Comparison of ENCODE assay signal across 1 cellular context in genomic region chr1:98661544-98662353, GRCh38.
TF ChIP-seq lines count a peak whose summit lies in the region.

Gene SNX7 (plus strand): TSS chr1:98661721. CDS start chr1:98661732, 11 bp downstream.

TF ChIP-seq in HepG2, 621 proteins besides CTCF, POLR2A, EP300 and RAD21 (continued from another document and continues in another):
- no peak for TF ChIP-seq SNAPC4 (CRISPR knock-in tag; IDR thresholded peaks at IDR 0.05)
- TF ChIP-seq GABPB1 (CRISPR knock-in tag; IDR thresholded peaks at IDR 0.05): peak; percentile 78
- TF ChIP-seq ZNF543 (CRISPR knock-in tag; IDR thresholded peaks at IDR 0.05): no peak
- TF ChIP-seq EZH2 (conservative IDR thresholded peaks at IDR 0.05; ENCODE audit: low read depth, low read length): no peak
- no peak for TF ChIP-seq ZNF616 (CRISPR knock-in tag; IDR thresholded peaks at IDR 0.05; ENCODE audit: low read depth)
- TF ChIP-seq REST (IDR thresholded peaks at IDR 0.05; ENCODE audit: borderline replicate concordance in 1 of 2, low read depth in 1 of 2, low read length in 2 of 2): no peak; a peak in 1 of 4 replicates
- peak; percentile 41; the same call in 1 of the 2 replicates for TF ChIP-seq ZSCAN25 (CRISPR knock-in tag; IDR thresholded peaks at IDR 0.05)
- no peak for TF ChIP-seq CREBL2 (CRISPR knock-in tag; IDR thresholded peaks at IDR 0.05; ENCODE audit: borderline replicate concordance)
- no peak for TF ChIP-seq RARG (CRISPR knock-in tag; IDR thresholded peaks at IDR 0.05; ENCODE audit: low read depth)
- peak; percentile 35; the same call in 1 of the 2 replicates for TF ChIP-seq BCL3 (CRISPR knock-in tag; IDR thresholded peaks at IDR 0.05)
- TF ChIP-seq ZNF678 (CRISPR knock-in tag; IDR thresholded peaks at IDR 0.05): no peak
- no peak for TF ChIP-seq AGO1 (IDR thresholded peaks at IDR 0.05; ENCODE audit: low read depth, low read length, poor library complexity, severe bottlenecking)
- no peak for TF ChIP-seq FIP1L1 (IDR thresholded peaks at IDR 0.05; ENCODE audit: borderline replicate concordance, insufficient read depth, low read depth, low read length)
- no peak for TF ChIP-seq IRF1 (CRISPR knock-in tag; IDR thresholded peaks at IDR 0.05; ENCODE audit: low read depth)
- no peak for TF ChIP-seq TEAD3 (CRISPR knock-in tag; optimal IDR thresholded peaks at IDR 0.05; ENCODE audit: borderline replicate concordance)
- TF ChIP-seq YY1 (IDR thresholded peaks at IDR 0.05; ENCODE audit: insufficient read depth, insufficient replicate concordance, low read depth, low read length): peak; percentile 62
- no peak for TF ChIP-seq SMAD3 (CRISPR knock-in tag; IDR thresholded peaks at IDR 0.05)
- TF ChIP-seq ZNF292 (CRISPR knock-in tag; IDR thresholded peaks at IDR 0.05; ENCODE audit: borderline replicate concordance, low read depth): peak; percentile 75
- TF ChIP-seq ZNF367 (CRISPR knock-in tag; IDR thresholded peaks at IDR 0.05; ENCODE audit: borderline replicate concordance): no peak
- TF ChIP-seq DNMT1 (CRISPR knock-in tag; IDR thresholded peaks at IDR 0.05): no peak
- no peak for TF ChIP-seq ZNF3 (CRISPR knock-in tag; IDR thresholded peaks at IDR 0.05)
- peak; percentile 59 for TF ChIP-seq ZFX (CRISPR knock-in tag; IDR thresholded peaks at IDR 0.05; ENCODE audit: low read depth)
- TF ChIP-seq ZNF720 (CRISPR knock-in tag; IDR thresholded peaks at IDR 0.05): no peak
- no peak for TF ChIP-seq ZNF713 (CRISPR knock-in tag; IDR thresholded peaks at IDR 0.05)
- no peak; the same call in 1 of the 2 replicates for TF ChIP-seq ZNF761 (CRISPR knock-in tag; conservative IDR thresholded peaks at IDR 0.05)
- no peak for TF ChIP-seq ZBTB49 (CRISPR knock-in tag; IDR thresholded peaks at IDR 0.05; ENCODE audit: borderline replicate concordance)
- TF ChIP-seq SCMH1 (CRISPR knock-in tag; IDR thresholded peaks at IDR 0.05; ENCODE audit: borderline replicate concordance): no peak
- no peak for TF ChIP-seq CEBPB (IDR thresholded peaks at IDR 0.05; ENCODE audit: borderline replicate concordance, low read depth, low read length)
- no peak for TF ChIP-seq ZNF33A (CRISPR knock-in tag; IDR thresholded peaks at IDR 0.05; ENCODE audit: borderline replicate concordance)
- TF ChIP-seq NAIF1 (CRISPR knock-in tag; IDR thresholded peaks at IDR 0.05; ENCODE audit: borderline replicate concordance): no peak
- TF ChIP-seq ZNF749 (CRISPR knock-in tag; IDR thresholded peaks at IDR 0.05; ENCODE audit: borderline replicate concordance): no peak
- 0 out of 2 replicates have a peak, but pooled peaks have one; percentile 48 for TF ChIP-seq ZNF816 (CRISPR knock-in tag; IDR thresholded peaks at IDR 0.05; ENCODE audit: borderline replicate concordance)
- no peak for TF ChIP-seq ZNF235 (CRISPR knock-in tag; IDR thresholded peaks at IDR 0.05; ENCODE audit: borderline replicate concordance)
- no peak for TF ChIP-seq ZBTB33 (CRISPR knock-in tag; IDR thresholded peaks at IDR 0.05)
- TF ChIP-seq HHEX (CRISPR knock-in tag; IDR thresholded peaks at IDR 0.05): no peak
- TF ChIP-seq ZNF776 (CRISPR knock-in tag; IDR thresholded peaks at IDR 0.05): peak; percentile 30; the same call in 1 of the 2 replicates
- TF ChIP-seq NCOA2 (CRISPR knock-in tag; IDR thresholded peaks at IDR 0.05): no peak
- TF ChIP-seq POLR2AphosphoS5 (IDR thresholded peaks at IDR 0.05; ENCODE audit: low read depth, low read length): peak; percentile 47; the same call in 1 of the 2 replicates
- peak; percentile 23; the same call in 1 of the 2 replicates for TF ChIP-seq HIC2 (CRISPR knock-in tag; IDR thresholded peaks at IDR 0.05; ENCODE audit: low read depth)
- no peak; the same call in 1 of the 2 replicates for TF ChIP-seq STAG1 (CRISPR knock-in tag; IDR thresholded peaks at IDR 0.05)
- no peak for TF ChIP-seq NPAS2 (CRISPR knock-in tag; IDR thresholded peaks at IDR 0.05; ENCODE audit: borderline replicate concordance)
- no peak for TF ChIP-seq ZMAT5 (CRISPR knock-in tag; IDR thresholded peaks at IDR 0.05; ENCODE audit: borderline replicate concordance, low read depth)
- no peak for TF ChIP-seq CCAR2 (optimal IDR thresholded peaks at IDR 0.05; ENCODE audit: low read depth, low read length)
- peak; percentile 19; the same call in 1 of the 2 replicates for TF ChIP-seq CREM (IDR thresholded peaks at IDR 0.05)
- no peak for TF ChIP-seq CREM (CRISPR knock-in tag; IDR thresholded peaks at IDR 0.05)
- TF ChIP-seq NCOA5 (CRISPR knock-in tag; IDR thresholded peaks at IDR 0.05): no peak
- peak; percentile 84 for TF ChIP-seq KDM5B (CRISPR knock-in tag; IDR thresholded peaks at IDR 0.05; ENCODE audit: borderline replicate concordance)
- no peak for TF ChIP-seq ZNF20 (CRISPR knock-in tag; IDR thresholded peaks at IDR 0.05)
- TF ChIP-seq ZBTB20 (CRISPR knock-in tag; IDR thresholded peaks at IDR 0.05; ENCODE audit: borderline replicate concordance, low read depth): no peak
- no peak for TF ChIP-seq HNRNPUL1 (IDR thresholded peaks at IDR 0.05; ENCODE audit: low read depth, low read length)
- no peak for TF ChIP-seq MXD4 (CRISPR knock-in tag; IDR thresholded peaks at IDR 0.05)
- no peak for TF ChIP-seq MTF2 (CRISPR knock-in tag; IDR thresholded peaks at IDR 0.05; ENCODE audit: borderline replicate concordance)
- TF ChIP-seq PCBP1 (IDR thresholded peaks at IDR 0.05; ENCODE audit: borderline replicate concordance, low read depth, low read length): no peak
